In the genomic region with DNA sequence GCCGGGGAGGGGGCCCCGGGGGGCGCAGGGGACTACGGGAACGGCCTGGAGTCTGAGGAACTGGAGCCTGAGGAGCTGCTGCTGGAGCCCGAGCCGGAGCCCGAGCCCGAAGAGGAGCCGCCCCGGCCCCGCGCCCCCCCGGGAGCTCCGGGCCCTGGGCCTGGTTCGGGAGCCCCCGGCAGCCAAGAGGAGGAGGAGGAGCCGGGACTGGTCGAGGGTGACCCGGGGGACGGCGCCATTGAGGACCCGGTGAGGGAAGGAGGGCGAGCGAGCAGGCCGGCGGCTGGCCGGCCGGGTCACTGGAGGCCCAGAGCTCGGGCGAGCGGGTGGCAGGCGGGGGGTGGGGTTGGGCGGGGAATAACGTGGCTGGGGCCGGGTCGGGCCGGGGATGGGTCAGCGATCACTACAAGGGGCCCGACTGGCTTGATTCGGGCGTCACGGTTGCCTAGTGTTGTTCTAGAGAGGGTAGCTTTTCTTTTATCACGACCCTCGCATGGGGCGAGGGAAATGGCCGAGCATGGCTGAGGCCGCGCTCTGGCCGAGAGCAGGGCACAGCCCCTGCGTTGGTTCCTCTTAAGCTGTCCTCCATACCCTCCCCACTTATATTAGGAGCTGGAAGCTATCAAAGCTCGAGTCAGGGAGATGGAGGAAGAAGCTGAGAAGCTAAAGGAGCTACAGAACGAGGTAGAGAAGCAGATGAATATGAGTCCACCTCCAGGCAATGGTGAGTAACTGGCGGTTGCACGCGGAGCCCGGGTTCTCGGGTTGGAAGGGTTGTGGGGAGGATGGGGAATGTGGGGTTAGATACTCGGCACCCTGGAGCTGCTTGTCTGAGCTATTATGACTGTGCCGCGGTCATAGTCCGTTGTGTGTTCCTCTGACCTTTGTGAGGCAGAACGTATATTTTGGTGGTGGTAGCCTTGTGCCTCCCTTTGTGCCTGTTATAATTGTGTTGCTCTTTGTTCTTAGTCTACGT, we compare ENCODE assay signal across 1 cellular context.
TF ChIP-seq lines count a peak whose summit lies in the region.

No MANE protein-coding gene starts in this region.

TF ChIP-seq in HepG2, 621 proteins besides CTCF, POLR2A, EP300 and RAD21 (continued from another document and continues in another):
- TF ChIP-seq, protein P1, sequence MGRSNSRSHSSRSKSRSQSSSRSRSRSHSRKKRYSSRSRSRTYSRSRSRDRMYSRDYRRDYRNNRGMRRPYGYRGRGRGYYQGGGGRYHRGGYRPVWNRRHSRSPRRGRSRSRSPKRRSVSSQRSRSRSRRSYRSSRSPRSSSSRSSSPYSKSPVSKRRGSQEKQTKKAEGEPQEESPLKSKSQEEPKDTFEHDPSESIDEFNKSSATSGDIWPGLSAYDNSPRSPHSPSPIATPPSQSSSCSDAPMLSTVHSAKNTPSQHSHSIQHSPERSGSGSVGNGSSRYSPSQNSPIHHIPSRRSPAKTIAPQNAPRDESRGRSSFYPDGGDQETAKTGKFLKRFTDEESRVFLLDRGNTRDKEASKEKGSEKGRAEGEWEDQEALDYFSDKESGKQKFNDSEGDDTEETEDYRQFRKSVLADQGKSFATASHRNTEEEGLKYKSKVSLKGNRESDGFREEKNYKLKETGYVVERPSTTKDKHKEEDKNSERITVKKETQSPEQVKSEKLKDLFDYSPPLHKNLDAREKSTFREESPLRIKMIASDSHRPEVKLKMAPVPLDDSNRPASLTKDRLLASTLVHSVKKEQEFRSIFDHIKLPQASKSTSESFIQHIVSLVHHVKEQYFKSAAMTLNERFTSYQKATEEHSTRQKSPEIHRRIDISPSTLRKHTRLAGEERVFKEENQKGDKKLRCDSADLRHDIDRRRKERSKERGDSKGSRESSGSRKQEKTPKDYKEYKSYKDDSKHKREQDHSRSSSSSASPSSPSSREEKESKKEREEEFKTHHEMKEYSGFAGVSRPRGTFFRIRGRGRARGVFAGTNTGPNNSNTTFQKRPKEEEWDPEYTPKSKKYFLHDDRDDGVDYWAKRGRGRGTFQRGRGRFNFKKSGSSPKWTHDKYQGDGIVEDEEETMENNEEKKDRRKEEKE (IDR thresholded peaks at IDR 0.05): no peak
- TF ChIP-seq, protein P2, sequence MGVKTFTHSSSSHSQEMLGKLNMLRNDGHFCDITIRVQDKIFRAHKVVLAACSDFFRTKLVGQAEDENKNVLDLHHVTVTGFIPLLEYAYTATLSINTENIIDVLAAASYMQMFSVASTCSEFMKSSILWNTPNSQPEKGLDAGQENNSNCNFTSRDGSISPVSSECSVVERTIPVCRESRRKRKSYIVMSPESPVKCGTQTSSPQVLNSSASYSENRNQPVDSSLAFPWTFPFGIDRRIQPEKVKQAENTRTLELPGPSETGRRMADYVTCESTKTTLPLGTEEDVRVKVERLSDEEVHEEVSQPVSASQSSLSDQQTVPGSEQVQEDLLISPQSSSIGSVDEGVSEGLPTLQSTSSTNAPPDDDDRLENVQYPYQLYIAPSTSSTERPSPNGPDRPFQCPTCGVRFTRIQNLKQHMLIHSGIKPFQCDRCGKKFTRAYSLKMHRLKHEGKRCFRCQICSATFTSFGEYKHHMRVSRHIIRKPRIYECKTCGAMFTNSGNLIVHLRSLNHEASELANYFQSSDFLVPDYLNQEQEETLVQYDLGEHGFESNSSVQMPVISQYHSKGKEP (CRISPR knock-in tag; IDR thresholded peaks at IDR 0.05): no peak
- TF ChIP-seq HOMEZ (CRISPR knock-in tag; IDR thresholded peaks at IDR 0.05; ENCODE audit: low read depth) (no peak), ZSCAN31 (CRISPR knock-in tag; IDR thresholded peaks at IDR 0.05; ENCODE audit: low read depth) (no peak; the same call in 1 of the 2 replicates), FOXA3 (CRISPR knock-in tag; IDR thresholded peaks at IDR 0.05) (no peak), ZKSCAN8 (CRISPR knock-in tag; IDR thresholded peaks at IDR 0.05; ENCODE audit: borderline replicate concordance) (no peak), RNF219 (CRISPR knock-in tag; IDR thresholded peaks at IDR 0.05) (peak; percentile 63; the same call in 1 of the 2 replicates), STAG1 (CRISPR knock-in tag; IDR thresholded peaks at IDR 0.05) (0 out of 2 replicates have a peak, but pooled peaks have one; percentile 7), ZNF530 (CRISPR knock-in tag; IDR thresholded peaks at IDR 0.05; ENCODE audit: low read depth) (no peak), KIAA2018 (CRISPR knock-in tag; IDR thresholded peaks at IDR 0.05; ENCODE audit: borderline replicate concordance) (no peak), MED1 (CRISPR knock-in tag; IDR thresholded peaks at IDR 0.05) (peak; percentile 27), ZFYVE20 (CRISPR knock-in tag; IDR thresholded peaks at IDR 0.05; ENCODE audit: borderline replicate concordance, low read depth) (peak; percentile 40; the same call in 1 of the 2 replicates), RXRB (CRISPR knock-in tag; IDR thresholded peaks at IDR 0.05; ENCODE audit: borderline replicate concordance) (no peak), ZNF543 (CRISPR knock-in tag; IDR thresholded peaks at IDR 0.05) (peak; percentile 77), NFKBIZ (CRISPR knock-in tag; IDR thresholded peaks at IDR 0.05) (no peak; the same call in none of the 2 replicates), NR2F6 (IDR thresholded peaks at IDR 0.05) (peak; percentile 67), NR2F6 (CRISPR knock-in tag; IDR thresholded peaks at IDR 0.05) (peak; percentile 54; the same call in 1 of the 2 replicates), ZFP36 (IDR thresholded peaks at IDR 0.05; ENCODE audit: borderline replicate concordance, low read depth, low read length, partially characterized antibody) (no peak), TFAP4 (IDR thresholded peaks at IDR 0.05; ENCODE audit: borderline replicate concordance, low read depth) (0 out of 2 replicates have a peak, but pooled peaks have one; percentile 12), BCL6 (CRISPR knock-in tag; IDR thresholded peaks at IDR 0.05) (peak; percentile 11; the same call in 1 of the 2 replicates), STAT5B (CRISPR knock-in tag; IDR thresholded peaks at IDR 0.05) (peak; percentile 70), ZIK1 (CRISPR knock-in tag; IDR thresholded peaks at IDR 0.05; ENCODE audit: borderline replicate concordance, low read depth) (no peak; the same call in 1 of the 2 replicates)
- TF ChIP-seq, protein P3, sequence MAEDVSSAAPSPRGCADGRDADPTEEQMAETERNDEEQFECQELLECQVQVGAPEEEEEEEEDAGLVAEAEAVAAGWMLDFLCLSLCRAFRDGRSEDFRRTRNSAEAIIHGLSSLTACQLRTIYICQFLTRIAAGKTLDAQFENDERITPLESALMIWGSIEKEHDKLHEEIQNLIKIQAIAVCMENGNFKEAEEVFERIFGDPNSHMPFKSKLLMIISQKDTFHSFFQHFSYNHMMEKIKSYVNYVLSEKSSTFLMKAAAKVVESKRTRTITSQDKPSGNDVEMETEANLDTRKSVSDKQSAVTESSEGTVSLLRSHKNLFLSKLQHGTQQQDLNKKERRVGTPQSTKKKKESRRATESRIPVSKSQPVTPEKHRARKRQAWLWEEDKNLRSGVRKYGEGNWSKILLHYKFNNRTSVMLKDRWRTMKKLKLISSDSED (CRISPR knock-in tag; IDR thresholded peaks at IDR 0.05): 0 out of 2 replicates have a peak, but pooled peaks have one; percentile 22
- TF ChIP-seq, protein P4, sequence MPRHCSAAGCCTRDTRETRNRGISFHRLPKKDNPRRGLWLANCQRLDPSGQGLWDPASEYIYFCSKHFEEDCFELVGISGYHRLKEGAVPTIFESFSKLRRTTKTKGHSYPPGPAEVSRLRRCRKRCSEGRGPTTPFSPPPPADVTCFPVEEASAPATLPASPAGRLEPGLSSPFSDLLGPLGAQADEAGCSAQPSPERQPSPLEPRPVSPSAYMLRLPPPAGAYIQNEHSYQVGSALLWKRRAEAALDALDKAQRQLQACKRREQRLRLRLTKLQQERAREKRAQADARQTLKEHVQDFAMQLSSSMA (CRISPR knock-in tag; IDR thresholded peaks at IDR 0.05): no peak
